ENCODE assay signal across 16 cellular contexts in the genomic region with DNA sequence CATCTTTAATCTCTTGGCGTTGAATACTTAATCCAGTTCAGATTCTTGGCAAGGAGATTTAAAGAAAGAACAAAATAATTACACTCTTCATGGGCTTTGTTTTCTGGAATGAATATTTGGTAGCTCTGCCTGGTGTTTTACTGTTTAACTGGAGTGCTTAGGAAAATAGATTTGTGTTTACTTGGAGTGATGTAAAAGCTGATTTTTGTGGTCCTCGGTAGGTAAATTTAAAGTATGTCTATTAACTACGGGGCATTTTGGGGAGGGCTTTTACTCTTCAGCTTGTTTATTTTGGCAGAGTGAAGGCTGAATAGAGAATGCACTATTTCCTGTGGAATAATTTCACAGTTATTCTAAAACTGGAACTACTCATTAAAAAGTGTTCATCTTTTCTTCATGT.
DNase-seq lines count a peak whose midpoint lies in the region; ATAC-seq and TF ChIP-seq lines count a peak whose summit lies in the region.
"Had no signal": no experiment of that assay in that cellular context is flagged by ENCODE, and none has a peak within 500 bp of the region (broad histone marks: within the 10 kb centered on the region; RNA-seq: fewer than 3 reads in every experiment).

No MANE protein-coding gene starts in this region.

- in situ Hi-C loops in astrocyte of the spinal cord (cut with HindIII; ENCODE audit: low sequenced_read_pairs) = no loop called here

- H3K27me3 ChIP-seq in left lung = no peaks in the 10 kb centered on the region
- H3K27me3 ChIP-seq: SJSA1 had no signal

- peak overlapping the region; percentile 35 for H3K27ac Mint-ChIP-seq in HFFc6

- no peak overlapping the region for H3K27ac ChIP-seq in left lung
- H3K27ac ChIP-seq: SJSA1, thoracic aorta had no signal

- H3K4me1 Mint-ChIP-seq in HFFc6 (ENCODE audit: low read depth) = peaks cover 46% of the 10 kb centered on the region

- H3K9me3 ChIP-seq in left lung = no peaks in the 10 kb centered on the region
- H3K9me3 ChIP-seq: SJSA1, thoracic aorta had no signal

- H3K4me3 ChIP-seq in astrocyte of the spinal cord (ENCODE audit: low read depth, low read length) (no peak overlapping the region), left lung (no peak overlapping the region)
- H3K4me3 ChIP-seq: SJSA1, thoracic aorta had no signal

- H3K36me3 ChIP-seq in left lung = no peaks in the 10 kb centered on the region
- H3K36me3 ChIP-seq: SJSA1, thoracic aorta had no signal

- H3K4me1 ChIP-seq in left lung = no peaks in the 10 kb centered on the region

- DNase-seq in COR-L47 (lab: John Stamatoyannopoulos, UW) (peak; percentile 28), HFFc6 (no peak), astrocyte of the spinal cord (ENCODE audit: low read depth, low spot score) (peak; percentile 26), left lung (no peak), ecto neural progenitor cell (ENCODE audit: low spot score) (no peak), NCI-H2227 (lab: John Stamatoyannopoulos, UW; ENCODE audit: unreplicated experiment) (no peak), GM10266 (ENCODE audit: extremely low spot score) (no peak)
- DNase-seq: activated effector memory CD4-positive, alpha-beta T cell treated with anti-CD3 and anti-CD28 coated beads, Interleukin-2, amount 50 U/mL, for 16 hours; cortex of kidney; NCI-H2171; stimulated activated CD4-positive, alpha-beta T cell treated with anti-CD3 and anti-CD28 coated beads, Interleukin-4, amount 100 ng/mL, for 24 hours; stimulated activated CD8-positive, alpha-beta memory T cell treated with anti-CD3 and anti-CD28 coated beads, Interleukin-4, amount 100 ng/mL, for 48 hours; T-helper 9 cell had no signal

- H3K9me3 Mint-ChIP-seq in HFFc6 = no peaks in the 10 kb centered on the region

- ATAC-seq in left lung (peak; percentile 13), GM18867 (IDR thresholded peaks at IDR 0.05; ENCODE audit: unreplicated experiment) (no peak)

- H3K4me3 Mint-ChIP-seq in HFFc6 = peak overlapping the region; percentile 44

- H3K27me3 Mint-ChIP-seq in HFFc6 (ENCODE audit: insufficient read depth) = no peaks in the 10 kb centered on the region; the same call in 1 of the 2 replicates

- intact Hi-C loops in left lung (cut with DNase I) = no loop called here

- TF ChIP-seq CTCF in HFFc6 (IDR thresholded peaks at IDR 0.05) (no peak), astrocyte of the spinal cord (IDR thresholded peaks at IDR 0.05; ENCODE audit: low read depth, low read length) (no peak), left lung (IDR thresholded peaks at IDR 0.05) (no peak), GM10266 (IDR thresholded peaks at IDR 0.05; ENCODE audit: control insufficient read depth, insufficient read depth, low read depth, missing control alignments) (no peak)

- H3K36me3 Mint-ChIP-seq in HFFc6 (ENCODE audit: low read depth) = no peaks in the 10 kb centered on the region

Comparison
In these comparisons a context has a peak if more than half of its experiments do, and no peak if none do; other contexts are left out.
1. DNase-seq: peak in COR-L47 (single experiment) and astrocyte of the spinal cord (single experiment); none in HFFc6 (single experiment), left lung (0 of 2), ecto neural progenitor cell (single experiment), NCI-H2227 (single experiment) and GM10266 (single experiment).